Comparison of ENCODE assay signal across 8 cellular contexts in genomic region chr14:69107407-69108003, GRCh38. TPM values are rescaled to one million over a fixed set of nuclear protein-coding genes. Genes with fewer than 3 reads are reported as not detected.
DNase-seq lines count a peak whose midpoint lies in the region; ATAC-seq, FAIRE-seq and TF ChIP-seq lines count a peak whose summit lies in the region.

No MANE protein-coding gene starts in this region.

- H2AFZ ChIP-seq in K562 (ENCODE audit: low read depth, low read length): no peak overlapping the region

- peaks cover 25% of the 10 kb centered on the region; the same call in 2 of the 3 replicates for H3K36me3 ChIP-seq in K562 (ENCODE audit: control insufficient read depth, insufficient read depth, low read length)
- peaks cover 10 to 12% of the 10 kb centered on the region in 2 donors for H3K36me3 ChIP-seq in kidney (ENCODE audit: control insufficient read depth in 1 of 2, insufficient read depth in 2 of 2, low read length in 2 of 2)
- peaks cover 40% of the 10 kb centered on the region for H3K36me3 ChIP-seq in upper lobe of right lung

- BruUV-seq in K562 (replicated peaks; lab: Mats Ljungman, UMichigan): no TSS peak

- peak; percentile 84 for ATAC-seq in K562
- ATAC-seq in upper lobe of right lung: peak; percentile 85

- no peaks in the 10 kb centered on the region for H3K9me3 ChIP-seq in K562 (replicated peaks; ENCODE audit: control insufficient read depth, insufficient read depth, low read depth, low read length)
- H3K9me3 ChIP-seq in kidney (ENCODE audit: control insufficient read depth in 1 of 2, low read length in 2 of 2): no peaks in the 10 kb centered on the region
- no peaks in the 10 kb centered on the region for H3K9me3 ChIP-seq in upper lobe of right lung

- no peaks in the 10 kb centered on the region for H3K79me2 ChIP-seq in K562 (ENCODE audit: control insufficient read depth, insufficient read depth, low read length)

- POLR2A ChIA-PET in K562 (lab: Yijun Ruan, JAX): interaction anchor here (1.3 kb wide), 1 partner anchor 10 kb away, joined by 4 read pairs; no protein-coding TSS in a partner anchor

- H4K20me1 ChIP-seq in K562 (replicated peaks; ENCODE audit: control insufficient read depth, insufficient read depth, low read length): no peaks in the 10 kb centered on the region

- no peaks in the 10 kb centered on the region for H3K4me1 ChIP-seq in K562 (replicated peaks in 1 of 2; ENCODE audit: control insufficient read depth in 2 of 2, insufficient read depth in 2 of 2, low read length in 2 of 2)
- H3K4me1 ChIP-seq in kidney (ENCODE audit: control insufficient read depth in 1 of 2, insufficient read depth in 1 of 2, low read depth in 1 of 2, low read length in 2 of 2): no peaks in the 10 kb centered on the region
- no peaks in the 10 kb centered on the region for H3K4me1 ChIP-seq in upper lobe of right lung

- TF ChIP-seq EP300 in K562 (IDR thresholded peaks at IDR 0.05; ENCODE audit: low read length): no peak

- no peaks in the 10 kb centered on the region for H3K9me1 ChIP-seq in K562 (ENCODE audit: control insufficient read depth, insufficient read depth, low read length)

- TF ChIP-seq RAD21 in K562 (CRISPR knock-in tag; conservative IDR thresholded peaks at IDR 0.05 in 1 of 2, IDR thresholded peaks at IDR 0.05 in 1 of 2): peak; percentile 21 to 75; a peak in 3 of 4 replicates

- TF ChIP-seq POLR2A in K562 (conservative IDR thresholded peaks at IDR 0.05): no peak

- CTCF ChIA-PET in K562 (lab: Yijun Ruan, JAX; ENCODE audit: low intra/inter-chr PET ratio): interaction anchor here (0.6 to 2.3 kb wide), 5 partner anchors 18 to 1223 kb away, joined by 3 to 15 read pairs (median 3); no protein-coding TSS in a partner anchor

- H3K4me3 ChIP-seq in Jurkat, Clone E6-1 (ENCODE audit: low read length): no peak overlapping the region
- no peak overlapping the region for H3K4me3 ChIP-seq in K562
- no peak overlapping the region for H3K4me3 ChIP-seq in kidney (ENCODE audit: low read length in 2 of 2)
- no peak overlapping the region for H3K4me3 ChIP-seq in upper lobe of right lung

- peak; percentile 59 to 74 (median 66); a peak in 5 of 6 replicates for TF ChIP-seq CTCF in K562 (IDR thresholded peaks at IDR 0.05 in 2 of 3, conservative IDR thresholded peaks at IDR 0.05 in 1 of 3; ENCODE audit: insufficient read depth in 2 of 3, low read depth in 1 of 3, low read length in 3 of 3)
- TF ChIP-seq CTCF in kidney (IDR thresholded peaks at IDR 0.05; ENCODE audit: borderline replicate concordance, extremely low read depth, insufficient read depth): peak; percentile 58
- peak; percentile 69 for TF ChIP-seq CTCF in upper lobe of right lung (IDR thresholded peaks at IDR 0.05)

- intact Hi-C loops in K562 (cut with micrococcal nuclease): loop anchor here (1.0 to 2.0 kb wide), 2 partner anchors 197 to 244 kb away; no protein-coding TSS in a partner anchor
- intact Hi-C loops in kidney (cut with DNase I): no loop called here
- intact Hi-C loops in upper lobe of right lung (cut with DNase I): no loop called here

- H3K27ac ChIP-seq in K562 (ENCODE audit: extremely low read depth, low read depth, low read length) (no peak overlapping the region), kidney (ENCODE audit: low read depth in 2 of 2, low read length in 2 of 2) (no peak overlapping the region), upper lobe of right lung (no peak overlapping the region)

- H3K4me2 ChIP-seq in K562 (ENCODE audit: insufficient read depth, low read length): no peak overlapping the region

- in situ Hi-C loops in K562 (cut with MboI): no loop called here

- WGBS in K562 (ENCODE audit: insufficient coverage, low coverage, missing lambda C conversion rate): 0% methylated on average over 3 of the region's 3 CpGs

- FAIRE-seq in K562 (lab: Jason Lieb, UNC) (peak; percentile 86), kidney (lab: Jason Lieb, UNC) (peak; percentile 19)

- H3K27me3 ChIP-seq in K562 (ENCODE audit: control insufficient read depth in 2 of 2, insufficient read depth in 2 of 2, low read length in 2 of 2): no peaks in the 10 kb centered on the region
- H3K27me3 ChIP-seq in upper lobe of right lung: no peaks in the 10 kb centered on the region

- H3K9ac ChIP-seq in K562 (ENCODE audit: insufficient read depth in 1 of 2, low read depth in 2 of 2, low read length in 2 of 2) (no peak overlapping the region), kidney (ENCODE audit: low read length in 2 of 2) (no peak overlapping the region)

- DNase-seq in activated CD4-positive, alpha-beta T cell treated with anti-CD3 and anti-CD28 coated beads for 4 hours: peak; percentile 22 to 32
- no peak for DNase-seq in activated CD4-positive, alpha-beta T cell treated with anti-CD3 and anti-CD28 coated beads for 1 hour
- peak; percentile 46 for DNase-seq in Jurkat, Clone E6-1 (ENCODE audit: low read depth, low spot score)
- DNase-seq in NOMO-1 treated with DMSO at 0.1 percent for 48 hours (lab: John Stamatoyannopoulos, UW; ENCODE audit: unreplicated experiment) (peak; percentile 47), K562 (ENCODE audit: extremely low read depth in 1 of 4, low spot score in 3 of 4) (peak; percentile 14 to 61 (median 26)), kidney (no peak), upper lobe of right lung (no peak), GF-D8 (lab: John Stamatoyannopoulos, UW) (no peak)

TF ChIP-seq in K562, 482 proteins besides CTCF, POLR2A, EP300 and RAD21:
- TF ChIP-seq SMC3 (conservative IDR thresholded peaks at IDR 0.05; ENCODE audit: insufficient read depth, low read depth, low read length): peak; percentile 58
- no peak for TF ChIP-seq ZNF41 (CRISPR knock-in tag; conservative IDR thresholded peaks at IDR 0.05)
- TF ChIP-seq NFIC (IDR thresholded peaks at IDR 0.05): peak; percentile 94
- no peak for TF ChIP-seq CBX5 (IDR thresholded peaks at IDR 0.05; ENCODE audit: borderline replicate concordance, low read depth)
- no peak for TF ChIP-seq NFXL1 (CRISPR knock-in tag; IDR thresholded peaks at IDR 0.05)
- TF ChIP-seq DLX4 (CRISPR knock-in tag; IDR thresholded peaks at IDR 0.05): no peak
- no peak for TF ChIP-seq ZNF282 (CRISPR knock-in tag; IDR thresholded peaks at IDR 0.05)
- no peak for TF ChIP-seq RNF2 (IDR thresholded peaks at IDR 0.05)
- no peak for TF ChIP-seq HDAC8 (tag; IDR thresholded peaks at IDR 0.05)
- no peak for TF ChIP-seq YY1 (IDR thresholded peaks at IDR 0.05; ENCODE audit: borderline replicate concordance in 1 of 3, control insufficient read depth in 1 of 3, extremely low read depth in 1 of 3, insufficient read depth in 3 of 3, insufficient read length in 1 of 3, insufficient replicate concordance in 2 of 3, low read depth in 1 of 3, low read length in 2 of 3)
- no peak for TF ChIP-seq RBM17 (IDR thresholded peaks at IDR 0.05; ENCODE audit: borderline replicate concordance, low read depth, low read length)
- TF ChIP-seq ELF4 (CRISPR knock-in tag; IDR thresholded peaks at IDR 0.05): no peak
- TF ChIP-seq FOXJ3 (CRISPR knock-in tag; IDR thresholded peaks at IDR 0.05): no peak
- no peak for TF ChIP-seq NFE2 (IDR thresholded peaks at IDR 0.05; ENCODE audit: low read depth)
- no peak for TF ChIP-seq GTF2B (IDR thresholded peaks at IDR 0.05; ENCODE audit: extremely low read depth, insufficient read length)
- no peak for TF ChIP-seq ZNF507 (tag; conservative IDR thresholded peaks at IDR 0.05)
TF ChIP-seq in K562: peak in this region for 2.

RNA-seq across cellular contexts. Expression of gene DCAF5, which starts 45.4 kb away (rescaled TPM):
- 27.3 TPM for polyA plus RNA-seq in Jurkat, Clone E6-1 (2012; ENCODE audit: insufficient read depth, insufficient read length)
- total RNA-seq in K562 (2011; cell fraction: chromatin; rRNA removed; ENCODE audit: low replicate concordance): 22.5 and 34.2 TPM in 2 replicates
- total RNA-seq in K562 (2011; cell fraction: nucleolus; rRNA removed): 17.0 and 18.6 TPM in 2 replicates
- total RNA-seq in K562 (2011; cell fraction: nucleoplasm; rRNA removed): 21.1 and 24.9 TPM in 2 replicates
- total RNA-seq in K562 (2014; rRNA removed) (7.5 and 8.1 TPM in 2 replicates), K562 (2014; rRNA removed; fragmentation: Illumina TruSeq; extraction: Trizol) (11.3 and 12.7 TPM in 2 replicates), K562 (2015; rRNA removed; fragmentation: Illumina TruSeq; extraction: Trizol) (12.5 and 13.2 TPM in 2 replicates), K562 (2021) (16.9 and 20.2 TPM in 2 replicates), kidney (51.0 TPM), upper lobe of right lung (57.3 TPM)
- polyA plus RNA-seq in K562 (2011; rRNA removed) (24.1 and 26.3 TPM in 2 replicates), K562 (2014; fragmentation: Illumina TruSeq; extraction: Trizol) (21.8 and 23.6 TPM in 2 replicates), K562 (2014; fragmentation: Nextera tagmentation; extraction: Ambion mirVana) (1 to 10 TPM; 5.6 to 9.1 TPM), K562 (2014; rRNA removed) (13.7 and 15.1 TPM in 2 replicates), kidney (ENCODE audit: insufficient read depth, low read depth, low replicate concordance) (17.3 TPM)
- polyA plus RNA-seq in K562 (2011; cell fraction: cytosol; rRNA removed): 27.4 and 30.1 TPM in 2 replicates
- polyA plus RNA-seq in K562 (2011; cell fraction: nucleus; rRNA removed): 73.7 and 97.8 TPM in 2 replicates
- 14.2 and 21.5 TPM in 2 replicates for polyA plus RNA-seq in K562 (2012)
- polyA minus RNA-seq in K562 (2011; rRNA and poly(A)+ RNA removed): 15.9 and 19.1 TPM in 2 replicates
- 9.4 and 10.4 TPM in 2 replicates for polyA minus RNA-seq in K562 (2011; cell fraction: cytosol; rRNA and poly(A)+ RNA removed)
- polyA minus RNA-seq in K562 (2011; cell fraction: nucleus; rRNA and poly(A)+ RNA removed): 18.0 and 25.4 TPM in 2 replicates

Comparison
In these comparisons a context has a peak if more than half of its experiments do, and no peak if none do; other contexts are left out.
1. DNase-seq: peak in activated CD4-positive, alpha-beta T cell treated with anti-CD3 and anti-CD28 coated beads for 4 hours (2 of 2), Jurkat, Clone E6-1 (single experiment), NOMO-1 treated with DMSO at 0.1 percent for 48 hours (single experiment) and K562 (4 of 4); none in activated CD4-positive, alpha-beta T cell treated with anti-CD3 and anti-CD28 coated beads for 1 hour (single experiment), kidney (single experiment), upper lobe of right lung (single experiment) and GF-D8 (single experiment).
2. Peak in every context shown above with its lines, with median percentiles within 50 percentile points of each other: CTCF ChIP-seq.